Comparison of ENCODE assay signal across 26 cellular contexts in the genomic region with DNA sequence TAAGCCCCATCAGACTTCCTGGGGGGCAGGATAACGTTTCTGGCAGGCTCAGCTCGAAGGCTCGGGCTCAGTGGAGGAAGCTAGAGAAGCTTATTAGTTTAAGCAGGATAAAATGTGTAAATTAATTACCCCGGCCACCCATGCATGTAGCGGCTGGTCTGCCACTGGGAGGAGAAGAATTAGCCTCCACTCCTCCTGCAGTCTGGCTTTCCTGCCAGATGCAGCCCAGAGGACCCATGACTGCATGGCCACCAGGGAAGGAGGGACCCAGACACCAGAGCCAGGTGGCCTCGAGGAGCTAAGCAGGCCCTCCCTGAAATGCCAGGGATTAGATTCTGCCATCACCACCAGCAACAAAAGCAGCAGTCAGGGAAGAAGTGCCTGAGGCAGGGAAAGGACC. TPM values are rescaled to one million over a fixed set of nuclear protein-coding genes. Genes with fewer than 3 reads are reported as not detected.
"Had no signal": no experiment of that assay in that cellular context is flagged by ENCODE, and none has a peak within 500 bp of the region (broad histone marks: within the 10 kb centered on the region; RNA-seq: fewer than 3 reads in every experiment).

No MANE protein-coding gene starts in this region.

- H3K4me3 Mint-ChIP-seq: activated CD8-positive, alpha-beta T cell treated with anti-CD3 and anti-CD28 coated beads, Interleukin-2, amount 10 ng/mL, durations not matched to agents 7 days and 5 days; activated naive CD4-positive, alpha-beta T cell treated with anti-CD3 and anti-CD28 coated beads for 36 hours; activated naive CD8-positive, alpha-beta T cell; activated T-cell treated with anti-CD3 and anti-CD28 coated beads, Interleukin-2, amount 50 U/mL, for 4 hours; brain; central memory CD8-positive, alpha-beta T cell; T-helper 1 cell treated with Interleukin-12 subunit alpha and Interleukin-12 subunit beta and Interleukin-4 antibody, amounts not matched to agents 30 μg/mL and 1 μg/mL, for 36 hours; WTC11 had no signal

- ATAC-seq: activated CD8-positive, alpha-beta T cell treated with anti-CD3 and anti-CD28 coated beads, Interleukin-2, amount 10 ng/mL, durations not matched to agents 7 days and 5 days; activated T-cell treated with anti-CD3 and anti-CD28 coated beads, Interleukin-2, amount 50 U/mL, for 4 hours; K562; Right ventricle myocardium inferior; WTC11 had no signal

- H3K4me1 Mint-ChIP-seq: central memory CD8-positive, alpha-beta T cell had no signal

- H3K4me3 ChIP-seq: K562 had no signal

- H3K9me3 Mint-ChIP-seq: activated naive CD4-positive, alpha-beta T cell treated with anti-CD3 and anti-CD28 coated beads for 36 hours; activated T-cell treated with anti-CD3 and anti-CD28 coated beads, Interleukin-2, amount 50 U/mL, for 4 hours; central memory CD8-positive, alpha-beta T cell; T-helper 1 cell treated with Interleukin-12 subunit alpha and Interleukin-12 subunit beta and Interleukin-4 antibody, amounts not matched to agents 30 μg/mL and 1 μg/mL, for 36 hours; WTC11 had no signal

- FAIRE-seq: astrocyte, K562 had no signal

- H3K27ac Mint-ChIP-seq: activated CD8-positive, alpha-beta T cell treated with anti-CD3 and anti-CD28 coated beads, Interleukin-2, amount 10 ng/mL, durations not matched to agents 7 days and 5 days; activated naive CD4-positive, alpha-beta T cell treated with anti-CD3 and anti-CD28 coated beads for 36 hours; activated naive CD8-positive, alpha-beta T cell; T-helper 1 cell treated with Interleukin-12 subunit alpha and Interleukin-12 subunit beta and Interleukin-4 antibody, amounts not matched to agents 30 μg/mL and 1 μg/mL, for 36 hours; WTC11 had no signal

- H3K36me3 Mint-ChIP-seq: activated naive CD8-positive, alpha-beta T cell; brain; WTC11 had no signal

- DNase-seq: activated CD4-positive, alpha-beta T cell treated with anti-CD3 and anti-CD28 coated beads for 48 hours; activated CD4-positive, alpha-beta T cell treated with anti-CD3 and anti-CD28 coated beads, Interleukin-2, amount 50 U/mL, for 4 hours; activated CD4-positive, CD25-positive, alpha-beta regulatory T cell treated with anti-CD3 and anti-CD28 coated beads, Interleukin-2, amount 50 U/mL, for 72 hours; activated CD8-positive, alpha-beta T cell treated with anti-CD3 and anti-CD28 coated beads, Interleukin-2, amount 10 ng/mL, durations not matched to agents 7 days and 5 days; activated effector memory CD4-positive, alpha-beta T cell treated with anti-CD3 and anti-CD28 coated beads, Interleukin-2, amount 50 U/mL, for 16 hours; activated naive CD4-positive, alpha-beta T cell treated with anti-CD3 and anti-CD28 coated beads for 36 hours; activated T-cell treated with anti-CD3 and anti-CD28 coated beads, Interleukin-2, amount 50 U/mL, for 4 hours; amygdala; Karpas-422; NCI-H1105 treated with DMSO at 0.1 percent for 48 hours; NCI-H1436 treated with DMSO at 0.1 percent for 48 hours; NCI-H187; NCI-H2081 treated with DMSO at 0.1 percent for 48 hours; NCI-H2227 treated with DMSO at 0.1 percent for 48 hours; NCI-H446 treated with DMSO at 0.1 percent for 48 hours; NCI-H69 had no signal

RNA-seq across cellular contexts. Expression of a gene that starts 32.3 kb away (rescaled TPM):
- total RNA-seq: activated CD8-positive, alpha-beta T cell treated with anti-CD3 and anti-CD28 coated beads, Interleukin-2, amount 10 ng/mL, durations not matched to agents 7 days and 5 days; activated naive CD4-positive, alpha-beta T cell treated with anti-CD3 and anti-CD28 coated beads for 36 hours; activated T-cell treated with anti-CD3 and anti-CD28 coated beads, Interleukin-2, amount 50 U/mL, for 4 hours; OCI-LY7; Right ventricle myocardium inferior; RPMI7951 had no signal
